Comparison of ENCODE assay signal across 22 cellular contexts in genomic region chr6:15489563-15489962, GRCh38.
DNase-seq lines count a peak whose midpoint lies in the region; ATAC-seq and TF ChIP-seq lines count a peak whose summit lies in the region.
"Had no signal": no experiment of that assay in that cellular context is flagged by ENCODE, and none has a peak within 500 bp of the region (broad histone marks: within the 10 kb centered on the region; RNA-seq: fewer than 3 reads in every experiment).

No MANE protein-coding gene starts in this region.

- in situ Hi-C loops in gastrocnemius medialis (cut with MboI; ENCODE audit: low sequenced_read_pairs in 4 of 4) (loop anchor here in 2 of 4 donors (25.0 kb wide), 3 partner anchors 227 to 1277 kb away; no protein-coding TSS in a partner anchor), brain microvascular endothelial cell (cut with HindIII; ENCODE audit: low pct_ligation_motif_present, low sequenced_read_pairs) (no loop called here)

- CTCF ChIA-PET in RWPE1 (lab: Yijun Ruan, JAX): no interaction called here

- intact Hi-C loops in gastrocnemius medialis (cut with DNase I; ENCODE audit: low total_unique reads): no loop called here

- no peak for TF ChIP-seq POLR2A in gastrocnemius medialis (IDR thresholded peaks at IDR 0.05)

- H3K4me1 ChIP-seq in gastrocnemius medialis: peaks cover 45 to 48% of the 10 kb centered on the region in 2 donors
- H3K4me1 ChIP-seq: prostate gland had no signal

- no peaks in the 10 kb centered on the region for H3K9me3 Mint-ChIP-seq in activated T-cell treated with anti-CD3 and anti-CD28 coated beads, Interleukin-2, amount 50 U/mL, for 24 hours
- no peaks in the 10 kb centered on the region for H3K9me3 Mint-ChIP-seq in activated T-cell treated with anti-CD3 and anti-CD28 coated beads, Interleukin-2, amount 50 U/mL, for 4 hours
- H3K9me3 Mint-ChIP-seq in central memory CD8-positive, alpha-beta T cell: no peaks in the 10 kb centered on the region
- H3K9me3 Mint-ChIP-seq: nephron had no signal

- DNase-seq in activated T-cell treated with anti-CD3 and anti-CD28 coated beads, Interleukin-2, amount 50 U/mL, for 24 hours: no peak
- DNase-seq in activated T-cell treated with anti-CD3 and anti-CD28 coated beads, Interleukin-2, amount 50 U/mL, for 4 hours: no peak
- DNase-seq in RWPE1 (ENCODE audit: low spot score): no peak
- no peak for DNase-seq in central memory CD8-positive, alpha-beta T cell (ENCODE audit: low spot score in 2 of 2)
- no peak for DNase-seq in gastrocnemius medialis
- no peak for DNase-seq in SHP77 (lab: John Stamatoyannopoulos, UW)
- no peak for DNase-seq in brain microvascular endothelial cell
- DNase-seq: activated CD8-positive, alpha-beta memory T cell treated with anti-CD3 and anti-CD28 coated beads, Interleukin-2, amount 50 U/mL, for 48 hours; dermis blood vessel endothelial cell; foreskin fibroblast; kidney glomerular epithelial cell; NCI-H2081; NCI-H446; Peyer's patch had no signal

- peaks cover 45% of the 10 kb centered on the region for H3K4me1 Mint-ChIP-seq in activated T-cell treated with anti-CD3 and anti-CD28 coated beads, Interleukin-2, amount 50 U/mL, for 24 hours (ENCODE audit: low read depth)
- H3K4me1 Mint-ChIP-seq in activated T-cell treated with anti-CD3 and anti-CD28 coated beads, Interleukin-2, amount 50 U/mL, for 4 hours (ENCODE audit: low read depth): peaks cover 33% of the 10 kb centered on the region
- H3K4me1 Mint-ChIP-seq in central memory CD8-positive, alpha-beta T cell: peaks cover 37% of the 10 kb centered on the region

- H3K27me3 ChIP-seq in gastrocnemius medialis (no peaks in the 10 kb centered on the region), brain microvascular endothelial cell (replicated peaks) (no peaks in the 10 kb centered on the region)
- H3K27me3 ChIP-seq: Peyer's patch, suprapubic skin had no signal

- peak overlapping the region; percentile 85 for H3K27ac Mint-ChIP-seq in activated T-cell treated with anti-CD3 and anti-CD28 coated beads, Interleukin-2, amount 50 U/mL, for 24 hours
- peak overlapping the region; percentile 39 for H3K27ac Mint-ChIP-seq in central memory CD8-positive, alpha-beta T cell (ENCODE audit: low read depth)
- H3K27ac Mint-ChIP-seq: nephron had no signal

- no peak overlapping the region for H3K4me3 Mint-ChIP-seq in activated T-cell treated with anti-CD3 and anti-CD28 coated beads, Interleukin-2, amount 50 U/mL, for 24 hours
- H3K4me3 Mint-ChIP-seq in activated T-cell treated with anti-CD3 and anti-CD28 coated beads, Interleukin-2, amount 50 U/mL, for 4 hours: no peak overlapping the region
- H3K4me3 Mint-ChIP-seq in central memory CD8-positive, alpha-beta T cell: no peak overlapping the region
- H3K4me3 Mint-ChIP-seq: nephron had no signal

- POLR2A ChIA-PET in RWPE1 (lab: Yijun Ruan, JAX; ENCODE audit: low non-redundant PET): no interaction called here

- H3K9me3 ChIP-seq in gastrocnemius medialis: no peaks in the 10 kb centered on the region
- H3K9me3 ChIP-seq: Peyer's patch, prostate gland, suprapubic skin had no signal

- no peaks in the 10 kb centered on the region for H3K27me3 Mint-ChIP-seq in activated T-cell treated with anti-CD3 and anti-CD28 coated beads, Interleukin-2, amount 50 U/mL, for 24 hours
- H3K27me3 Mint-ChIP-seq in activated T-cell treated with anti-CD3 and anti-CD28 coated beads, Interleukin-2, amount 50 U/mL, for 4 hours (ENCODE audit: low read depth): no peaks in the 10 kb centered on the region
- no peaks in the 10 kb centered on the region for H3K27me3 Mint-ChIP-seq in central memory CD8-positive, alpha-beta T cell

- H3K4me3 ChIP-seq in gastrocnemius medialis (no peak overlapping the region), brain microvascular endothelial cell (ENCODE audit: low read depth, low read length) (no peak overlapping the region)
- H3K4me3 ChIP-seq: Peyer's patch, prostate gland, skin epidermis, suprapubic skin had no signal

- no peak for ATAC-seq in activated T-cell treated with anti-CD3 and anti-CD28 coated beads, Interleukin-2, amount 50 U/mL, for 4 hours
- no peak for ATAC-seq in central memory CD8-positive, alpha-beta T cell (replicated peaks; ENCODE audit: extremely low read depth, poor library complexity, severe bottlenecking)
- ATAC-seq in gastrocnemius medialis: no peak
- ATAC-seq in GM19324 (IDR thresholded peaks at IDR 0.05; ENCODE audit: low FRiP score, unreplicated experiment): no peak
- ATAC-seq: activated CD4-positive, CD25-positive, alpha-beta regulatory T cell treated with anti-CD3 and anti-CD28 coated beads, Interleukin-2, amount 50 U/mL, for 24 hours had no signal

- peaks cover 72% of the 10 kb centered on the region for H3K36me3 Mint-ChIP-seq in activated T-cell treated with anti-CD3 and anti-CD28 coated beads, Interleukin-2, amount 50 U/mL, for 24 hours (ENCODE audit: low read depth)
- peaks cover 35% of the 10 kb centered on the region for H3K36me3 Mint-ChIP-seq in activated T-cell treated with anti-CD3 and anti-CD28 coated beads, Interleukin-2, amount 50 U/mL, for 4 hours (ENCODE audit: insufficient read depth)
- peaks cover 13% of the 10 kb centered on the region for H3K36me3 Mint-ChIP-seq in central memory CD8-positive, alpha-beta T cell (ENCODE audit: insufficient read depth)

- H3K36me3 ChIP-seq in gastrocnemius medialis (peaks cover 0 to 23% of the 10 kb centered on the region in 2 donors), brain microvascular endothelial cell (replicated peaks) (peaks cover 12% of the 10 kb centered on the region)
- H3K36me3 ChIP-seq: prostate gland had no signal

- H3K27ac ChIP-seq in RWPE1: peak overlapping the region; percentile 10; the same call in 1 of the 2 replicates
- H3K27ac ChIP-seq in gastrocnemius medialis: peak overlapping the region; percentile 55 to 73 (median 69)
- H3K27ac ChIP-seq in brain microvascular endothelial cell: no peak overlapping the region
- H3K27ac ChIP-seq: C4-2B, epithelial cell of prostate, Peyer's patch, prostate gland, skin epidermis, suprapubic skin had no signal

- TF ChIP-seq CTCF in RWPE1 (conservative IDR thresholded peaks at IDR 0.05; ENCODE audit: low read depth): no peak
- no peak for TF ChIP-seq CTCF in gastrocnemius medialis (IDR thresholded peaks at IDR 0.05 in 4 of 5, conservative IDR thresholded peaks at IDR 0.05 in 1 of 5)
- no peak for TF ChIP-seq CTCF in brain microvascular endothelial cell (IDR thresholded peaks at IDR 0.05; ENCODE audit: low read depth, low read length, missing control alignments)
